11 cellular contexts compared by ENCODE assay signal in the genomic region with DNA sequence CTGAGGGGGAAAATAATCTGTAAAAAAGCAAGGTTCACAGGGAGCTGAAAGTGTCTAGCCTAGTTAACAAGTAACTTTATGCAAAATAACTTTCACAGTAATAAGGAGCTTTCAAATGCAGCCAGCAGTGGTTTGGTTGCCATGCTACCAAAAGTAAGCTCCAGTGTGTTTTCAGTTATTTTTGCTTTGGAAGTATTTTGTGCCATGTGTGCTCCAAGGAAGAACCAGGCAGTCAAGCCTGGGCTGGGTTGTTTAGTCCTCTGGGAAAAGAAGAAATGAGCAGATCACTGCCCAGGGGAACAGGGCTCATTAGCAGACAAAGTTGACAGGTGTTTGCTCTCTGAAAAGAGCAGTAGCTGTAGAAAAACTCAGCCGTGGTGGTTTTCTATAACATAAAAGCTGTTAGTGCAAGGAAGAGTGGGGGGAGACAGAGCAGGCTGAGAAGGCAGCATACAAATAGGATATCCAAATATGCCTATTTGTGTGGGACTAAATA.
DNase-seq lines count a peak whose midpoint lies in the region; ATAC-seq and TF ChIP-seq lines count a peak whose summit lies in the region.
"Had no signal": no experiment of that assay in that cellular context is flagged by ENCODE, and none has a peak within 500 bp of the region (broad histone marks: within the 10 kb centered on the region; RNA-seq: fewer than 3 reads in every experiment).

No MANE protein-coding gene starts in this region.

- DNase-seq in GM10266 (ENCODE audit: extremely low spot score) (peak; percentile 14), foreskin melanocyte (no peak), activated gamma-delta T cell (lab: John Stamatoyannopoulos, UW) (no peak), H4 (ENCODE audit: low spot score) (no peak)
- no peak for DNase-seq in activated T-cell treated with anti-CD3 and anti-CD28 coated beads, Interleukin-2, amount 50 U/mL, for 4 hours
- DNase-seq: activated naive CD4-positive, alpha-beta T cell treated with anti-CD3 and anti-CD28 coated beads, Interleukin-2, amount 10 ng/mL, durations not matched to agents 7 days and 5 days had no signal

- peak overlapping the region; percentile 57 for H3K4me3 ChIP-seq in OCI-LY3 (ENCODE audit: low read length)
- H3K4me3 ChIP-seq: esophagus muscularis mucosa had no signal

- H3K9me3 Mint-ChIP-seq in activated T-cell treated with anti-CD3 and anti-CD28 coated beads, Interleukin-2, amount 50 U/mL, for 4 hours, result no peaks in the 10 kb centered on the region

- H3K36me3 Mint-ChIP-seq in activated T-cell treated with anti-CD3 and anti-CD28 coated beads, Interleukin-2, amount 50 U/mL, for 4 hours (ENCODE audit: insufficient read depth), result no peaks in the 10 kb centered on the region
- H3K36me3 Mint-ChIP-seq: activated naive CD4-positive, alpha-beta T cell treated with anti-CD3 and anti-CD28 coated beads, Interleukin-2, amount 10 ng/mL, durations not matched to agents 7 days and 5 days; mesothelial cell of epicardium had no signal

- H3K9ac ChIP-seq in OCI-LY3 (ENCODE audit: low read length), result peak overlapping the region; percentile 11; the same call in 1 of the 2 replicates

- H3K4me1 Mint-ChIP-seq in activated T-cell treated with anti-CD3 and anti-CD28 coated beads, Interleukin-2, amount 50 U/mL, for 4 hours (ENCODE audit: low read depth), result no peaks in the 10 kb centered on the region
- H3K4me1 Mint-ChIP-seq: activated naive CD4-positive, alpha-beta T cell treated with anti-CD3 and anti-CD28 coated beads, Interleukin-2, amount 10 ng/mL, durations not matched to agents 7 days and 5 days had no signal

- ATAC-seq in GM21360 (IDR thresholded peaks at IDR 0.05; ENCODE audit: unreplicated experiment) (peak; percentile 76), HG03108 (IDR thresholded peaks at IDR 0.05; ENCODE audit: unreplicated experiment) (peak; percentile 97)
- ATAC-seq in activated T-cell treated with anti-CD3 and anti-CD28 coated beads, Interleukin-2, amount 50 U/mL, for 4 hours, result no peak

- H2AFZ ChIP-seq in OCI-LY3 (ENCODE audit: low read depth, low read length), result peak overlapping the region; percentile 35; the same call in 1 of the 2 replicates

- no peak overlapping the region for H3K4me3 Mint-ChIP-seq in activated T-cell treated with anti-CD3 and anti-CD28 coated beads, Interleukin-2, amount 50 U/mL, for 4 hours
- H3K4me3 Mint-ChIP-seq: activated naive CD4-positive, alpha-beta T cell treated with anti-CD3 and anti-CD28 coated beads, Interleukin-2, amount 10 ng/mL, durations not matched to agents 7 days and 5 days; mesothelial cell of epicardium had no signal

- no peaks in the 10 kb centered on the region; the same call in 1 of the 2 replicates for H3K9me3 ChIP-seq in OCI-LY3 (ENCODE audit: insufficient read depth, low read length)

- TF ChIP-seq CTCF in GM10266 (IDR thresholded peaks at IDR 0.05; ENCODE audit: control insufficient read depth, insufficient read depth, low read depth, missing control alignments), result no peak
- no peak for TF ChIP-seq CTCF in OCI-LY3 (IDR thresholded peaks at IDR 0.05; ENCODE audit: low read depth, low read length)

- H3K4me1 ChIP-seq in OCI-LY3 (ENCODE audit: low read length), result peaks cover 18% of the 10 kb centered on the region
- H3K4me1 ChIP-seq: esophagus muscularis mucosa had no signal

- H3K4me2 ChIP-seq in OCI-LY3 (ENCODE audit: low read length), result peak overlapping the region; percentile 75

- H4K20me1 ChIP-seq in OCI-LY3 (ENCODE audit: insufficient read depth, low read length), result no peaks in the 10 kb centered on the region

- H3K27me3 Mint-ChIP-seq in activated T-cell treated with anti-CD3 and anti-CD28 coated beads, Interleukin-2, amount 50 U/mL, for 4 hours (ENCODE audit: low read depth), result no peaks in the 10 kb centered on the region
- H3K27me3 Mint-ChIP-seq: activated naive CD4-positive, alpha-beta T cell treated with anti-CD3 and anti-CD28 coated beads, Interleukin-2, amount 10 ng/mL, durations not matched to agents 7 days and 5 days had no signal

- H3K27ac ChIP-seq in OCI-LY3 (ENCODE audit: low read length), result peak overlapping the region; percentile 55
- H3K27ac ChIP-seq: esophagus muscularis mucosa had no signal

- no peaks in the 10 kb centered on the region for H3K36me3 ChIP-seq in OCI-LY3 (replicated peaks; ENCODE audit: low read depth, low read length)
- H3K36me3 ChIP-seq: esophagus muscularis mucosa had no signal

- no peaks in the 10 kb centered on the region for H3K79me2 ChIP-seq in OCI-LY3 (ENCODE audit: low read length)

- no peaks in the 10 kb centered on the region for H3K27me3 ChIP-seq in OCI-LY3 (ENCODE audit: low read depth, low read length)
- H3K27me3 ChIP-seq: esophagus muscularis mucosa had no signal

Comparison
In these comparisons a context has a peak if more than half of its experiments do, and no peak if none do; other contexts are left out.
1. ATAC-seq: peak in GM21360 (single experiment) and HG03108 (single experiment); none in activated T-cell treated with anti-CD3 and anti-CD28 coated beads, Interleukin-2, amount 50 U/mL, for 4 hours (0 of 2).